In the genomic region with DNA sequence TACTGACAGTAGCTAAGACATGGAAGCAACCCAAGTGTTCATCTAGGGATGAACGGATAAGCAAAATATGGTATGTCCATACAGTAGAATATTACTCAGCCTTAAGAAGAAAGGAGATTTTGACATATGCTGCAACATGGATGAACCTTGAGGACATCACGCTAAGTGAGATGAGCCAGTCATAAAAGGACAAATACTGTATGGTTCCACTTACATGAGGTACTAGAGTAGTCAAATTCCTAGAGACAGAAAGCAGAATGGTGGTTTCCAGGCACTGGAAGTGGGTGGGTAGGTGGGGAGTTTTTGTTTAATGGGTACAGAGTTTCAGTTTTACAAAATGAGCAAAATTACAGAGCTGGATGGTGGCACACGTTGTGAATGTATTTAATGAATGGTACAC, we compare ENCODE assay signal across 1 cellular context.
TF ChIP-seq lines count a peak whose summit lies in the region.

No MANE protein-coding gene starts in this region.

TF ChIP-seq in HepG2, 621 proteins besides CTCF, POLR2A, EP300 and RAD21:
- TF ChIP-seq NPAS2 (CRISPR knock-in tag; IDR thresholded peaks at IDR 0.05; ENCODE audit: borderline replicate concordance) = no peak
- TF ChIP-seq, protein P1, sequence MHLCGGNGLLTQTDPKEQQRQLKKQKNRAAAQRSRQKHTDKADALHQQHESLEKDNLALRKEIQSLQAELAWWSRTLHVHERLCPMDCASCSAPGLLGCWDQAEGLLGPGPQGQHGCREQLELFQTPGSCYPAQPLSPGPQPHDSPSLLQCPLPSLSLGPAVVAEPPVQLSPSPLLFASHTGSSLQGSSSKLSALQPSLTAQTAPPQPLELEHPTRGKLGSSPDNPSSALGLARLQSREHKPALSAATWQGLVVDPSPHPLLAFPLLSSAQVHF (CRISPR knock-in tag; IDR thresholded peaks at IDR 0.05) = no peak
- TF ChIP-seq, protein P2, sequence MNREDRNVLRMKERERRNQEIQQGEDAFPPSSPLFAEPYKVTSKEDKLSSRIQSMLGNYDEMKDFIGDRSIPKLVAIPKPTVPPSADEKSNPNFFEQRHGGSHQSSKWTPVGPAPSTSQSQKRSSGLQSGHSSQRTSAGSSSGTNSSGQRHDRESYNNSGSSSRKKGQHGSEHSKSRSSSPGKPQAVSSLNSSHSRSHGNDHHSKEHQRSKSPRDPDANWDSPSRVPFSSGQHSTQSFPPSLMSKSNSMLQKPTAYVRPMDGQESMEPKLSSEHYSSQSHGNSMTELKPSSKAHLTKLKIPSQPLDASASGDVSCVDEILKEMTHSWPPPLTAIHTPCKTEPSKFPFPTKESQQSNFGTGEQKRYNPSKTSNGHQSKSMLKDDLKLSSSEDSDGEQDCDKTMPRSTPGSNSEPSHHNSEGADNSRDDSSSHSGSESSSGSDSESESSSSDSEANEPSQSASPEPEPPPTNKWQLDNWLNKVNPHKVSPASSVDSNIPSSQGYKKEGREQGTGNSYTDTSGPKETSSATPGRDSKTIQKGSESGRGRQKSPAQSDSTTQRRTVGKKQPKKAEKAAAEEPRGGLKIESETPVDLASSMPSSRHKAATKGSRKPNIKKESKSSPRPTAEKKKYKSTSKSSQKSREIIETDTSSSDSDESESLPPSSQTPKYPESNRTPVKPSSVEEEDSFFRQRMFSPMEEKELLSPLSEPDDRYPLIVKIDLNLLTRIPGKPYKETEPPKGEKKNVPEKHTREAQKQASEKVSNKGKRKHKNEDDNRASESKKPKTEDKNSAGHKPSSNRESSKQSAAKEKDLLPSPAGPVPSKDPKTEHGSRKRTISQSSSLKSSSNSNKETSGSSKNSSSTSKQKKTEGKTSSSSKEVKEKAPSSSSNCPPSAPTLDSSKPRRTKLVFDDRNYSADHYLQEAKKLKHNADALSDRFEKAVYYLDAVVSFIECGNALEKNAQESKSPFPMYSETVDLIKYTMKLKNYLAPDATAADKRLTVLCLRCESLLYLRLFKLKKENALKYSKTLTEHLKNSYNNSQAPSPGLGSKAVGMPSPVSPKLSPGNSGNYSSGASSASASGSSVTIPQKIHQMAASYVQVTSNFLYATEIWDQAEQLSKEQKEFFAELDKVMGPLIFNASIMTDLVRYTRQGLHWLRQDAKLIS (CRISPR knock-in tag; IDR thresholded peaks at IDR 0.05) = no peak
- no peak for TF ChIP-seq ZFP1 (CRISPR knock-in tag; IDR thresholded peaks at IDR 0.05)
- TF ChIP-seq, protein P3, sequence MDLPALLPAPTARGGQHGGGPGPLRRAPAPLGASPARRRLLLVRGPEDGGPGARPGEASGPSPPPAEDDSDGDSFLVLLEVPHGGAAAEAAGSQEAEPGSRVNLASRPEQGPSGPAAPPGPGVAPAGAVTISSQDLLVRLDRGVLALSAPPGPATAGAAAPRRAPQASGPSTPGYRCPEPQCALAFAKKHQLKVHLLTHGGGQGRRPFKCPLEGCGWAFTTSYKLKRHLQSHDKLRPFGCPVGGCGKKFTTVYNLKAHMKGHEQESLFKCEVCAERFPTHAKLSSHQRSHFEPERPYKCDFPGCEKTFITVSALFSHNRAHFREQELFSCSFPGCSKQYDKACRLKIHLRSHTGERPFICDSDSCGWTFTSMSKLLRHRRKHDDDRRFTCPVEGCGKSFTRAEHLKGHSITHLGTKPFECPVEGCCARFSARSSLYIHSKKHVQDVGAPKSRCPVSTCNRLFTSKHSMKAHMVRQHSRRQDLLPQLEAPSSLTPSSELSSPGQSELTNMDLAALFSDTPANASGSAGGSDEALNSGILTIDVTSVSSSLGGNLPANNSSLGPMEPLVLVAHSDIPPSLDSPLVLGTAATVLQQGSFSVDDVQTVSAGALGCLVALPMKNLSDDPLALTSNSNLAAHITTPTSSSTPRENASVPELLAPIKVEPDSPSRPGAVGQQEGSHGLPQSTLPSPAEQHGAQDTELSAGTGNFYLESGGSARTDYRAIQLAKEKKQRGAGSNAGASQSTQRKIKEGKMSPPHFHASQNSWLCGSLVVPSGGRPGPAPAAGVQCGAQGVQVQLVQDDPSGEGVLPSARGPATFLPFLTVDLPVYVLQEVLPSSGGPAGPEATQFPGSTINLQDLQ (CRISPR knock-in tag; IDR thresholded peaks at IDR 0.05) = no peak
- no peak for TF ChIP-seq RELA (CRISPR knock-in tag; IDR thresholded peaks at IDR 0.05)
- no peak for TF ChIP-seq HOXA7 (CRISPR knock-in tag; IDR thresholded peaks at IDR 0.05)
- TF ChIP-seq RFX1 (IDR thresholded peaks at IDR 0.05) = no peak
- TF ChIP-seq ZNF776 (CRISPR knock-in tag; IDR thresholded peaks at IDR 0.05) = no peak
- no peak for TF ChIP-seq ZNF121 (CRISPR knock-in tag; IDR thresholded peaks at IDR 0.05)
- no peak for TF ChIP-seq ZNF20 (CRISPR knock-in tag; IDR thresholded peaks at IDR 0.05)
- TF ChIP-seq, protein P4, sequence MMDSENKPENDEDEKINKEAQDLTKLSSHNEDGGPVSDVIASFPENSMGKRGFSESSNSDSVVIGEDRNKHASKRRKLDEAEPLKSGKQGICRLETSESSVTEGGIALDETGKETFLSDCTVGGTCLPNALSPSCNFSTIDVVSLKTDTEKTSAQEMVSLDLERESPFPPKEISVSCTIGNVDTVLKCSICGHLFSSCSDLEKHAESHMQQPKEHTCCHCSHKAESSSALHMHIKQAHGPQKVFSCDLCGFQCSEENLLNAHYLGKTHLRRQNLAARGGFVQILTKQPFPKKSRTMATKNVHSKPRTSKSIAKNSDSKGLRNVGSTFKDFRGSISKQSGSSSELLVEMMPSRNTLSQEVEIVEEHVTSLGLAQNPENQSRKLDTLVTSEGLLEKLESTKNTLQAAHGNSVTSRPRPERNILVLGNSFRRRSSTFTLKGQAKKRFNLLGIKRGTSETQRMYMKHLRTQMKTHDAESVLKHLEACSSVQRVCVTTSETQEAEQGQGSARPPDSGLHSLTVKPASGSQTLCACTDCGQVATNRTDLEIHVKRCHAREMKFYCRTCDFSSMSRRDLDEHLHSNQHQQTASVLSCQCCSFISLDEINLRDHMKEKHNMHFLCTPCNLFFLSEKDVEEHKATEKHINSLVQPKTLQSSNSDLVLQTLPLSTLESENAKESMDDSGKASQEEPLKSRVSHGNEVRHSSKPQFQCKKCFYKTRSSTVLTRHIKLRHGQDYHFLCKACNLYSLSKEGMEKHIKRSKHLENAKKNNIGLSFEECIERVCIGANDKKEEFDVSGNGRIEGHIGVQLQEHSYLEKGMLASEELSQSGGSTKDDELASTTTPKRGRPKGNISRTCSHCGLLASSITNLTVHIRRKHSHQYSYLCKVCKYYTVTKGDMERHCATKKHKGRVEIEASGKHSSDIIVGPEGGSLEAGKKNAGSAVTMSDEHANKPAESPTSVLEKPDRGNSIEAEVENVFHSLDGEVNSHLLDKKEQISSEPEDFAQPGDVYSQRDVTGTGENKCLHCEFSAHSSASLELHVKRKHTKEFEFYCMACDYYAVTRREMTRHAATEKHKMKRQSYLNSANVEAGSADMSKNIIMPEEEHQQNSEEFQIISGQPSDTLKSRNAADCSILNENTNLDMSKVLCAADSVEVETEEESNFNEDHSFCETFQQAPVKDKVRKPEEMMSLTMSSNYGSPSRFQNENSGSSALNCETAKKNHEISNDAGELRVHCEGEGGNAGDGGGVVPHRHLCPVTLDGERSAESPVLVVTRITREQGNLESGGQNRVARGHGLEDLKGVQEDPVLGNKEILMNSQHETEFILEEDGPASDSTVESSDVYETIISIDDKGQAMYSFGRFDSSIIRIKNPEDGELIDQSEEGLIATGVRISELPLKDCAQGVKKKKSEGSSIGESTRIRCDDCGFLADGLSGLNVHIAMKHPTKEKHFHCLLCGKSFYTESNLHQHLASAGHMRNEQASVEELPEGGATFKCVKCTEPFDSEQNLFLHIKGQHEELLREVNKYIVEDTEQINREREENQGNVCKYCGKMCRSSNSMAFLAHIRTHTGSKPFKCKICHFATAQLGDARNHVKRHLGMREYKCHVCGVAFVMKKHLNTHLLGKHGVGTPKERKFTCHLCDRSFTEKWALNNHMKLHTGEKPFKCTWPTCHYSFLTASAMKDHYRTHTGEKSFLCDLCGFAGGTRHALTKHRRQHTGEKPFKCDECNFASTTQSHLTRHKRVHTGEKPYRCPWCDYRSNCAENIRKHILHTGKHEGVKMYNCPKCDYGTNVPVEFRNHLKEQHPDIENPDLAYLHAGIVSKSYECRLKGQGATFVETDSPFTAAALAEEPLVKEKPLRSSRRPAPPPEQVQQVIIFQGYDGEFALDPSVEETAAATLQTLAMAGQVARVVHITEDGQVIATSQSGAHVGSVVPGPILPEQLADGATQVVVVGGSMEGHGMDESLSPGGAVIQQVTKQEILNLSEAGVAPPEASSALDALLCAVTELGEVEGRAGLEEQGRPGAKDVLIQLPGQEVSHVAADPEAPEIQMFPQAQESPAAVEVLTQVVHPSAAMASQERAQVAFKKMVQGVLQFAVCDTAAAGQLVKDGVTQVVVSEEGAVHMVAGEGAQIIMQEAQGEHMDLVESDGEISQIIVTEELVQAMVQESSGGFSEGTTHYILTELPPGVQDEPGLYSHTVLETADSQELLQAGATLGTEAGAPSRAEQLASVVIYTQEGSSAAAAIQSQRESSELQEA (CRISPR knock-in tag; IDR thresholded peaks at IDR 0.05; ENCODE audit: not compliant biosample characterization) = no peak
- no peak for TF ChIP-seq ZNF543 (CRISPR knock-in tag; IDR thresholded peaks at IDR 0.05)
